Comparison of ENCODE assay signal across 19 cellular contexts in the genomic region with DNA sequence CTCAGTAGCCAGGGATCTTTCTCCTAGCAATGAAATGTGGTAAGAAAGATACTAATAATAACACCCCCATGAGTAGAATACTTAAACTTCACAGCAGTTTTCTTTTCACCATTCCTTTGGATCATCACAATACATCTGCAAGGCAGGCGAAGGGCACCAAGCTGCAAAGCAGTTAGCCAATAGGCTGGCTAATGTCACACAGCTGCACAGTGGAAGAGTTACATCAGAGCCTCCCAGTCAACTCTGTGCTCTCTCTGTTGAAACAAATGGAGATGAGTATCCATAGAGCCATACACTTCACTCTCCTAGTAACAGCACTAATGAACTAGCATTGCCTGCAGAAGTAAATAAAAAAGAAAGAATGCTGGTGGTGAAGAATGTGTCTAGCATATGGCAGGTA.
"Had no signal": no experiment of that assay in that cellular context is flagged by ENCODE, and none has a peak within 500 bp of the region (broad histone marks: within the 10 kb centered on the region; RNA-seq: fewer than 3 reads in every experiment).

No MANE protein-coding gene starts in this region.

- H3K4me3 Mint-ChIP-seq: IgD-negative memory B cell had no signal

- H3K36me3 Mint-ChIP-seq: IgD-negative memory B cell had no signal

- H3K9me3 Mint-ChIP-seq: IgD-negative memory B cell had no signal

- ATAC-seq: K562, Panc1, PC-3 had no signal

- FAIRE-seq: K562 had no signal

- H3K9ac ChIP-seq: KMS-11, SK-N-SH had no signal

- H3K9me3 ChIP-seq: SK-N-SH had no signal

- H3K4me3 ChIP-seq: K562 had no signal

- H3K27ac Mint-ChIP-seq: IgD-negative memory B cell had no signal

- H3K27me3 Mint-ChIP-seq: IgD-negative memory B cell had no signal

- H3K4me2 ChIP-seq: KMS-11, SK-N-SH had no signal

- H3K27ac ChIP-seq: KMS-11, RWPE1 had no signal

- DNase-seq: Kasumi-1, MM.1S, NCI-H1092 treated with DMSO at 0.1 percent for 48 hours, NCI-H1436, NCI-H187, NCI-H2029, NCI-H2081 treated with DMSO at 0.1 percent for 48 hours, NCI-H2227 treated with DMSO at 0.1 percent for 48 hours, NCI-H524 treated with DMSO at 0.1 percent for 48 hours, NCI-H69, NCI-H774, PC-3, SHP77, SK-N-SH had no signal
